In genomic region chr4:73257995-73258667, GRCh38 we compare ENCODE assay signal across 9 cellular contexts. TPM values are rescaled to one million over a fixed set of nuclear protein-coding genes. Genes with fewer than 3 reads are reported as not detected.
DNase-seq lines count a peak whose midpoint lies in the region; ATAC-seq, FAIRE-seq and TF ChIP-seq lines count a peak whose summit lies in the region.
"Had no signal": no experiment of that assay in that cellular context is flagged by ENCODE, and none has a peak within 500 bp of the region (broad histone marks: within the 10 kb centered on the region; RNA-seq: fewer than 3 reads in every experiment).

No MANE protein-coding gene starts in this region.

- H3K27ac ChIP-seq in C4-2B (peak overlapping the region; percentile 99), GM12878 (ENCODE audit: control insufficient read depth, insufficient read depth) (peak overlapping the region; percentile 95), iPS-20b (ENCODE audit: low read length) (peak overlapping the region; percentile 35), skin epidermis (peak overlapping the region; percentile 93 to 100 (median 98))

- H3K79me2 ChIP-seq in GM12878 (ENCODE audit: control insufficient read depth, insufficient read depth, low read length) = peaks cover 75% of the 10 kb centered on the region

- TF ChIP-seq EP300 in GM12878 (IDR thresholded peaks at IDR 0.05; ENCODE audit: borderline replicate concordance in 1 of 2, control insufficient read depth in 1 of 2, low read depth in 2 of 2, low read length in 2 of 2) = no peak

- peak overlapping the region; percentile 45 for H3K4me2 ChIP-seq in GM12878 (ENCODE audit: control insufficient read depth, insufficient read depth)

- DNase-seq in GM13977 (ENCODE audit: low spot score) (peak; percentile 62), NCI-H69 (lab: John Stamatoyannopoulos, UW) (peak; percentile 40), GM12878 (ENCODE audit: low read depth, low spot score) (no peak)
- no peak for DNase-seq in central memory CD4-positive, alpha-beta T cell

- POLR2A ChIA-PET in GM12878 (lab: Charles Lee) = interaction anchor here (0.6 to 4.0 kb wide), 7 partner anchors 62 to 343 kb away, joined by 3 to 27 read pairs (median 4); partner anchors contain the start of gene COX18

- peak; percentile 15; the same call in 1 of the 2 replicates for TF ChIP-seq RAD21 in GM12878 (IDR thresholded peaks at IDR 0.05; ENCODE audit: insufficient read depth, low read depth, low read length)

- H4K20me1 ChIP-seq in GM12878 (ENCODE audit: control insufficient read depth, insufficient read depth) = no peaks in the 10 kb centered on the region

- RAD21 ChIA-PET in GM12878 (lab: Charles Lee; ENCODE audit: unreplicated experiment) = interaction anchor here (0.8 to 4.3 kb wide), 12 partner anchors 10 to 396 kb away, joined by 3 to 17 read pairs (median 4); partner anchors contain the start of gene COX18

- TF ChIP-seq POLR2A in GM12878 (IDR thresholded peaks at IDR 0.05; ENCODE audit: low read depth, low read length) = no peak; the same call in 1 of the 2 replicates

- H3K4me1 ChIP-seq in GM12878 (ENCODE audit: control insufficient read depth, insufficient read depth, low read length) (no peaks in the 10 kb centered on the region), iPS-20b (ENCODE audit: insufficient read depth, low read length) (peaks cover 12% of the 10 kb centered on the region; the same call in 1 of the 2 replicates)

- H3K9me3 ChIP-seq in GM12878 (replicated peaks; ENCODE audit: control insufficient read depth, insufficient read depth, low read length) (no peaks in the 10 kb centered on the region), iPS-20b (ENCODE audit: insufficient read depth, low read depth, low read length) (no peaks in the 10 kb centered on the region)

- H3K4me3 ChIP-seq in GM12878 (peak overlapping the region; percentile 87), iPS-20b (ENCODE audit: low read length) (peak overlapping the region; percentile 81), skin epidermis (peak overlapping the region; percentile 54 to 98 (median 88))

- BruUV-seq in GM12878 (replicated peaks; lab: Mats Ljungman, UMichigan) = no TSS peak

- in situ Hi-C loops in GM13977 (cut with MboI; ENCODE audit: low pct_unique_long_range_greater_than_20kb, low sequenced_read_pairs, unreplicated experiment) = loop anchor here (25.0 kb wide), 1 partner anchor 196 kb away; the partner anchor contains the start of gene COX18
- in situ Hi-C loops in GM12878 (cut with MboI) = no loop called here

- peak overlapping the region; percentile 87 for H3K9ac ChIP-seq in GM12878 (ENCODE audit: control insufficient read depth, insufficient read depth, low read length)
- H3K9ac ChIP-seq in iPS-20b (ENCODE audit: low read depth, low read length) = peak overlapping the region; percentile 87

- 1% methylated on average over 31 of the region's 54 CpGs for WGBS in GM12878 (ENCODE audit: insufficient coverage, insufficient replicate concordance, low lambda C conversion rate, missing lambda C conversion rate)

- peak; percentile 35 for ATAC-seq in HG02840 (IDR thresholded peaks at IDR 0.05; ENCODE audit: low FRiP score, unreplicated experiment)
- ATAC-seq in GM12878 = peak; percentile 31

- H3K27me3 ChIP-seq in GM12878 (replicated peaks in 1 of 2; ENCODE audit: control insufficient read depth in 2 of 2, insufficient read depth in 2 of 2, low read length in 1 of 2) (no peaks in the 10 kb centered on the region), iPS-20b (ENCODE audit: insufficient read depth, low read length) (no peaks in the 10 kb centered on the region)

- intact Hi-C loops in GM12878 (cut with micrococcal nuclease; ENCODE audit: unreplicated experiment) = loop anchor here (2.0 to 10.0 kb wide), 4 partner anchors 51 to 337 kb away; no protein-coding TSS in a partner anchor

- peak overlapping the region; percentile 90 for H2AFZ ChIP-seq in GM12878 (ENCODE audit: control insufficient read depth, low read depth, low read length)

- SMC1A ChIA-PET in GM12878 (lab: Charles Lee; ENCODE audit: uncharacterized antibody, unreplicated experiment) = interaction anchor here (0.7 to 3.4 kb wide), 11 partner anchors 9 to 361 kb away, joined by 3 to 12 read pairs (median 4); no protein-coding TSS in a partner anchor

- FAIRE-seq in GM12878 (lab: Jason Lieb, UNC) = no peak
- FAIRE-seq: colon had no signal

- H3K36me3 ChIP-seq in GM12878 (ENCODE audit: control insufficient read depth in 2 of 2, insufficient read depth in 2 of 2, low read length in 1 of 2) = no peaks in the 10 kb centered on the region; a peak in 1 of 4 replicates
- H3K36me3 ChIP-seq in iPS-20b (ENCODE audit: insufficient read depth, low read depth, low read length) = peaks cover 31% of the 10 kb centered on the region

- TF ChIP-seq CTCF in C4-2B (conservative IDR thresholded peaks at IDR 0.05) (peak; percentile 46), GM13977 (IDR thresholded peaks at IDR 0.05; ENCODE audit: extremely low read depth, insufficient read depth, missing control alignments) (peak; percentile 56), GM12878 (IDR thresholded peaks at IDR 0.05 in 2 of 3, conservative IDR thresholded peaks at IDR 0.05 in 1 of 3; ENCODE audit: control insufficient read depth in 2 of 3, extremely low read depth in 1 of 3, insufficient read depth in 1 of 3, low read depth in 3 of 3, low read length in 3 of 3) (peak in 2 of 3 experiments; percentile 6 to 43; a peak in 3 of 6 replicates)

- CTCF ChIA-PET in GM12878 (lab: Yijun Ruan, JAX) = interaction anchor here (0.6 to 4.7 kb wide), 32 partner anchors 9 to 237 kb away, joined by 3 to 51 read pairs (median 6); partner anchors contain the start of gene COX18

TF ChIP-seq in GM12878, 131 proteins besides CTCF, POLR2A, EP300 and RAD21 (continues in another document):
- TF ChIP-seq GATAD2B (conservative IDR thresholded peaks at IDR 0.05; ENCODE audit: low read depth) (peak; percentile 52; the same call in 1 of the 2 replicates), POU2F2 (IDR thresholded peaks at IDR 0.05; ENCODE audit: borderline replicate concordance, low read depth, low read length) (no peak; the same call in 2 of the 3 replicates), USF1 (IDR thresholded peaks at IDR 0.05; ENCODE audit: borderline replicate concordance, extremely low read length, insufficient read depth, low read depth, low read length) (no peak), ZNF217 (IDR thresholded peaks at IDR 0.05) (0 out of 2 replicates have a peak, but pooled peaks have one; percentile 21), BCLAF1 (IDR thresholded peaks at IDR 0.05) (no peak), DPF2 (IDR thresholded peaks at IDR 0.05) (peak; percentile 69), EED (IDR thresholded peaks at IDR 0.05; ENCODE audit: low read depth) (no peak), BHLHE40 (IDR thresholded peaks at IDR 0.05; ENCODE audit: borderline replicate concordance in 1 of 2, low read depth in 2 of 2, low read length in 1 of 2) (peak in 1 of 2 experiments; percentile 43; a peak in 1 of 4 replicates), SREBF2 (IDR thresholded peaks at IDR 0.05; ENCODE audit: low read length) (no peak), IKZF1 (conservative IDR thresholded peaks at IDR 0.05) (0 out of 2 replicates have a peak, but pooled peaks have one; percentile 2), RUNX3 (IDR thresholded peaks at IDR 0.05; ENCODE audit: low read length) (no peak), NBN (IDR thresholded peaks at IDR 0.05) (peak; percentile 70; the same call in 1 of the 2 replicates)

RNA-seq across cellular contexts. Expression of gene ANKRD17, which starts 0.5 kb away (rescaled TPM):
- total RNA-seq in GM12878 (2013; cell fraction: nucleolus; rRNA removed) = 109 and 113 TPM in 2 replicates
- total RNA-seq in GM12878 (2014; rRNA removed) (30.8 and 31.0 TPM in 2 replicates), GM12878 (2014; rRNA removed; fragmentation: Illumina TruSeq; extraction: Trizol) (33.7 and 35.5 TPM in 2 replicates), GM12878 (2021) (45.1 and 46.5 TPM in 2 replicates)
- polyA plus RNA-seq in GM12878 (2011; ENCODE audit: low read depth) = 17.9 TPM
- polyA plus RNA-seq in GM12878 (2011; rRNA removed) (36.3 and 43.1 TPM in 2 replicates), GM12878 (2014; fragmentation: Illumina TruSeq; extraction: Trizol) (40.2 and 45.8 TPM in 2 replicates), GM12878 (2014; fragmentation: Nextera tagmentation; extraction: Ambion mirVana) (10 to 100 TPM; 11.7 to 18.5 TPM), GM12878 (2014; rRNA removed) (27.6 and 35.8 TPM in 2 replicates), GM12878 (2016; fragmentation: Nextera tagmentation; extraction: Ambion mirVana) (10 to 100 TPM; 30.2 to 31.5 TPM)
- polyA plus RNA-seq in GM12878 (2011; cell fraction: cytosol; rRNA removed) = 32.5 and 35.8 TPM in 2 replicates
- 40.3 and 47.5 TPM in 2 replicates for polyA plus RNA-seq in GM12878 (2011; cell fraction: nucleus; rRNA removed)
- 18.0 and 24.7 TPM in 2 replicates for polyA plus RNA-seq in GM12878 (2012)
- polyA minus RNA-seq in GM12878 (2011; rRNA and poly(A)+ RNA removed) = 95.5 and 143 TPM in 2 replicates
- polyA minus RNA-seq in GM12878 (2011; cell fraction: cytosol; rRNA and poly(A)+ RNA removed) = 32.6 and 42.5 TPM in 2 replicates
- polyA minus RNA-seq in GM12878 (2011; cell fraction: nucleus; rRNA and poly(A)+ RNA removed) = 43.5 and 68.0 TPM in 2 replicates

Comparison
In these comparisons a context has a peak if more than half of its experiments do, and no peak if none do; other contexts are left out.
1. H3K27ac ChIP-seq: peak in every context shown above with its lines; median percentile 99 in C4-2B; 98 in skin epidermis; 95 in GM12878; 35 in iPS-20b.
2. DNase-seq: peak in GM13977 (single experiment) and NCI-H69 (single experiment); none in GM12878 (single experiment) and central memory CD4-positive, alpha-beta T cell (single experiment).
3. Peak in every context shown above with its lines, with median percentiles within 50 percentile points of each other: CTCF ChIP-seq and H3K4me3 ChIP-seq.